In genomic region chr14:23326491-23327332, GRCh38 we compare ENCODE assay signal across 15 cellular contexts. TPM values are rescaled to one million over a fixed set of nuclear protein-coding genes. Genes with fewer than 3 reads are reported as not detected.
DNase-seq lines count a peak whose midpoint lies in the region; ATAC-seq and TF ChIP-seq lines count a peak whose summit lies in the region.
"Had no signal": no experiment of that assay in that cellular context is flagged by ENCODE, and none has a peak within 500 bp of the region (broad histone marks: within the 10 kb centered on the region; RNA-seq: fewer than 3 reads in every experiment).

No MANE protein-coding gene starts in this region.

- H3K4me1 Mint-ChIP-seq in activated CD4-positive, alpha-beta T cell treated with anti-CD3 and anti-CD28 coated beads, Interleukin-2, amount 10 ng/mL, durations not matched to agents 7 days and 5 days, result peaks cover 22% of the 10 kb centered on the region
- peaks cover 22% of the 10 kb centered on the region for H3K4me1 Mint-ChIP-seq in nephron

- no peak overlapping the region for H3K4me3 Mint-ChIP-seq in activated CD4-positive, alpha-beta T cell treated with anti-CD3 and anti-CD28 coated beads, Interleukin-2, amount 10 ng/mL, durations not matched to agents 7 days and 5 days
- peak overlapping the region in 1 of 3 experiments; percentile 61 for H3K4me3 Mint-ChIP-seq in nephron
- H3K4me3 Mint-ChIP-seq: CD8-positive, alpha-beta T cell had no signal

- TF ChIP-seq POLR2A in Raji (IDR thresholded peaks at IDR 0.05; ENCODE audit: insufficient read depth, low read depth, low read length), result peak; percentile 33; the same call in 1 of the 2 replicates

- TF ChIP-seq CTCF in nephron (IDR thresholded peaks at IDR 0.05; ENCODE audit: unreplicated experiment in 3 of 3), result no peak

- no peaks in the 10 kb centered on the region for H3K27me3 ChIP-seq in MG63
- H3K27me3 ChIP-seq: ascending aorta, vagina had no signal

- no peak overlapping the region for H3K4me3 ChIP-seq in MG63
- H3K4me3 ChIP-seq: ascending aorta, vagina had no signal

- no peaks in the 10 kb centered on the region for H3K9me3 ChIP-seq in MG63
- H3K9me3 ChIP-seq: ascending aorta, vagina had no signal

- H3K9me3 Mint-ChIP-seq in activated CD4-positive, alpha-beta T cell treated with anti-CD3 and anti-CD28 coated beads, Interleukin-2, amount 10 ng/mL, durations not matched to agents 7 days and 5 days, result no peaks in the 10 kb centered on the region
- H3K9me3 Mint-ChIP-seq in nephron, result no peaks in the 10 kb centered on the region
- H3K9me3 Mint-ChIP-seq: CD8-positive, alpha-beta T cell had no signal

- peaks cover 32% of the 10 kb centered on the region for H3K36me3 Mint-ChIP-seq in activated CD4-positive, alpha-beta T cell treated with anti-CD3 and anti-CD28 coated beads, Interleukin-2, amount 10 ng/mL, durations not matched to agents 7 days and 5 days (ENCODE audit: low read depth)
- H3K36me3 Mint-ChIP-seq in nephron (ENCODE audit: low read depth), result peaks cover 40% of the 10 kb centered on the region

- POLR2A ChIA-PET in activated CD4-positive, alpha-beta T cell treated with anti-CD3 and anti-CD28 coated beads, Interleukin-2, amount 10 ng/mL, durations not matched to agents 7 days and 5 days (lab: Charles Lee), result interaction anchor here (0.7 kb wide), 1 partner anchor 215 kb away, joined by 3 read pairs; no protein-coding TSS in a partner anchor

- CTCF ChIA-PET in activated CD4-positive, alpha-beta T cell treated with anti-CD3 and anti-CD28 coated beads, Interleukin-2, amount 10 ng/mL, durations not matched to agents 7 days and 5 days (lab: Charles Lee), result interaction anchor here (0.6 to 1.5 kb wide), 8 partner anchors 9 to 258 kb away, joined by 3 to 8 read pairs (median 3); no protein-coding TSS in a partner anchor

- H3K36me3 ChIP-seq in MG63, result peaks cover 29% of the 10 kb centered on the region

- DNase-seq in activated CD4-positive, alpha-beta T cell treated with anti-CD3 and anti-CD28 coated beads, Interleukin-2, amount 10 ng/mL, durations not matched to agents 7 days and 5 days, result no peak
- no peak for DNase-seq in activated CD4-positive, alpha-beta T cell treated with anti-CD3 and anti-CD28 coated beads, Interleukin-2, amount 50 U/mL, for 1 hour
- DNase-seq in MG63, result no peak
- DNase-seq: activated gamma-delta T cell; CD8-positive, alpha-beta T cell; cortex of kidney; H7; NCI-H2029; NCI-H526 had no signal

- no peaks in the 10 kb centered on the region for H3K27me3 Mint-ChIP-seq in activated CD4-positive, alpha-beta T cell treated with anti-CD3 and anti-CD28 coated beads, Interleukin-2, amount 10 ng/mL, durations not matched to agents 7 days and 5 days
- no peaks in the 10 kb centered on the region for H3K27me3 Mint-ChIP-seq in nephron (ENCODE audit: low read depth)

- no peak for ATAC-seq in HG02610 (IDR thresholded peaks at IDR 0.05; ENCODE audit: unreplicated experiment)
- ATAC-seq: CD8-positive, alpha-beta T cell had no signal

- peak overlapping the region; percentile 20 for H3K27ac Mint-ChIP-seq in activated CD4-positive, alpha-beta T cell treated with anti-CD3 and anti-CD28 coated beads, Interleukin-2, amount 10 ng/mL, durations not matched to agents 7 days and 5 days
- peak overlapping the region; percentile 20 to 68 (median 21) for H3K27ac Mint-ChIP-seq in nephron

RNA-seq across cellular contexts. Expression of gene PABPN1, which starts 5.5 kb away (rescaled TPM):
- total RNA-seq in activated CD4-positive, alpha-beta T cell treated with anti-CD3 and anti-CD28 coated beads, Interleukin-2, amount 10 ng/mL, durations not matched to agents 7 days and 5 days, result 100 to 1,000 TPM; 203 to 208 TPM
- total RNA-seq in MG63 (2014; rRNA removed; shearing (Covaris generic); ENCODE audit: low replicate concordance), result 48.3 and 89.9 TPM in 2 replicates

RNA-seq across cellular contexts. Expression of gene BCL2L2, which starts 20.1 kb away (rescaled TPM):
- 1 to 10 TPM; 1.7 to 3.2 TPM for total RNA-seq in activated CD4-positive, alpha-beta T cell treated with anti-CD3 and anti-CD28 coated beads, Interleukin-2, amount 10 ng/mL, durations not matched to agents 7 days and 5 days
- 7.1 and 10.7 TPM in 2 replicates for total RNA-seq in MG63 (2014; rRNA removed; shearing (Covaris generic); ENCODE audit: low replicate concordance)

RNA-seq across cellular contexts. Expression of gene PPP1R3E, which starts 24.1 kb away (rescaled TPM):
- 10 to 100 TPM; 38.6 to 49.2 TPM for total RNA-seq in activated CD4-positive, alpha-beta T cell treated with anti-CD3 and anti-CD28 coated beads, Interleukin-2, amount 10 ng/mL, durations not matched to agents 7 days and 5 days
- total RNA-seq in MG63 (2014; rRNA removed; shearing (Covaris generic); ENCODE audit: low replicate concordance), result 0.30 TPM in 1 of 2 replicates, not detected in the other

RNA-seq across cellular contexts. Expression of gene SLC22A17, which starts 26.0 kb away (rescaled TPM):
- 1 to 10 TPM; 3.0 to 3.4 TPM for total RNA-seq in activated CD4-positive, alpha-beta T cell treated with anti-CD3 and anti-CD28 coated beads, Interleukin-2, amount 10 ng/mL, durations not matched to agents 7 days and 5 days
- total RNA-seq in MG63 (2014; rRNA removed; shearing (Covaris generic); ENCODE audit: low replicate concordance), result 6.1 TPM in 1 of 2 replicates, not detected in the other

RNA-seq across cellular contexts. Expression of gene EFS, which starts 38.3 kb away (rescaled TPM):
- not detected for total RNA-seq in activated CD4-positive, alpha-beta T cell treated with anti-CD3 and anti-CD28 coated beads, Interleukin-2, amount 10 ng/mL, durations not matched to agents 7 days and 5 days
- total RNA-seq in MG63 (2014; rRNA removed; shearing (Covaris generic); ENCODE audit: low replicate concordance), result 7.5 and 9.0 TPM in 2 replicates
- total RNA-seq: activated CD8-positive, alpha-beta memory T cell treated with anti-CD3 and anti-CD28 coated beads for 36 hours; CD8-positive, alpha-beta T cell had no signal

Comparison
In these comparisons a context has a peak if more than half of its experiments do, and no peak if none do; other contexts are left out.
1. RNA of gene PPP1R3E, which starts 24.1 kb away (total RNA-seq): 38.6 to 49.2 TPM in activated CD4-positive, alpha-beta T cell treated with anti-CD3 and anti-CD28 coated beads, Interleukin-2, amount 10 ng/mL, durations not matched to agents 7 days and 5 days; 0.30 TPM in MG63; every median in the first group is over 10 times any median in the second.